In the genomic region with DNA sequence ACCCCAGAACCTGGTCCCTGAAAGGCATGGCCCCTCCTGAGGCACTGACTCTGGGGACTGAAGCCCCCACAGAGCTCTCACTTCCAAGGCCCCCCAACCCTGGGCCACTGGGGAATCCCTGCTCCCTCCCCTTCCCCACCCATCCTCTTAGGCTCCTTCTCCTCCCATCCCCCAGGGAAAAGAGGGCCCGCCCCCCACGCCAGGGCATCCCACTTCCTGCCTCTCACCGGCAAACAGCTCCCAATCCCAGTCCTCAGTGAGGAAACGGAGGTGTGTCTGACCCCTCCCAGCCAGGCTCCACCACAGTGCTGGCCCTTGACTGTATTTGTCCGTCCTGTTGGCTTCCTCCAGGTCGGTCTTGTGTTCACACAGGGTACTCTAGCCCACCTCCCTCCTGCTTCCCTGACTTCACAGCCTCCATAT, we compare ENCODE assay signal across 8 cellular contexts. TPM values are rescaled to one million over a fixed set of nuclear protein-coding genes. Genes with fewer than 3 reads are reported as not detected.
DNase-seq lines count a peak whose midpoint lies in the region; ATAC-seq and TF ChIP-seq lines count a peak whose summit lies in the region.

No MANE protein-coding gene starts in this region.

- H3K27me3 ChIP-seq in SU-DHL-6 (ENCODE audit: low read length), result no peaks in the 10 kb centered on the region
- H3K27me3 ChIP-seq in stomach smooth muscle (ENCODE audit: control insufficient read depth in 1 of 2, insufficient read depth in 2 of 2, low read length in 2 of 2), result no peaks in the 10 kb centered on the region

- no peaks in the 10 kb centered on the region for H4K20me1 ChIP-seq in SU-DHL-6 (ENCODE audit: low read depth, low read length)

- H3K4me2 ChIP-seq in SU-DHL-6 (ENCODE audit: low read depth, low read length, poor library complexity, severe bottlenecking), result peak overlapping the region; percentile 97

- no peak overlapping the region for H2AFZ ChIP-seq in SU-DHL-6 (ENCODE audit: low read depth, low read length, severe bottlenecking)

- 0 out of 2 replicates have a peak, but pooled peaks cover 5% of the 10 kb centered on the region for H3K79me2 ChIP-seq in SU-DHL-6 (ENCODE audit: insufficient read depth, low read length)

- no peak for ATAC-seq in activated CD8-positive, alpha-beta memory T cell treated with anti-CD3 and anti-CD28 coated beads, Interleukin-2, amount 10 ng/mL, durations not matched to agents 7 days and 5 days
- ATAC-seq in GM21390 (IDR thresholded peaks at IDR 0.05; ENCODE audit: unreplicated experiment), result no peak

- H3K4me1 ChIP-seq in stomach smooth muscle (ENCODE audit: control insufficient read depth, insufficient read depth, low read length), result peaks cover 51% of the 10 kb centered on the region

- no peaks in the 10 kb centered on the region for H3K36me3 Mint-ChIP-seq in T-helper 1 cell treated with Interleukin-12 subunit alpha and Interleukin-12 subunit beta and Interleukin-4 antibody, amounts not matched to agents 30 μg/mL and 1 μg/mL, for 36 hours (ENCODE audit: low read depth)
- no peaks in the 10 kb centered on the region for H3K36me3 Mint-ChIP-seq in activated CD8-positive, alpha-beta memory T cell treated with anti-CD3 and anti-CD28 coated beads, Interleukin-2, amount 10 ng/mL, durations not matched to agents 7 days and 5 days

- no peak for TF ChIP-seq CTCF in SU-DHL-6 (IDR thresholded peaks at IDR 0.05; ENCODE audit: insufficient read depth, low read length, poor library complexity, severe bottlenecking)

- no peaks in the 10 kb centered on the region for H3K36me3 ChIP-seq in SU-DHL-6 (ENCODE audit: low read length)
- H3K36me3 ChIP-seq in stomach smooth muscle (ENCODE audit: control insufficient read depth in 2 of 2, insufficient read depth in 2 of 2, low read length in 2 of 2), result no peaks in the 10 kb centered on the region

- H3K9me2 ChIP-seq in SU-DHL-6 (replicated peaks; ENCODE audit: insufficient read depth, low read length), result no peaks in the 10 kb centered on the region

- CTCF ChIA-PET in activated CD8-positive, alpha-beta memory T cell treated with anti-CD3 and anti-CD28 coated beads, Interleukin-2, amount 10 ng/mL, durations not matched to agents 7 days and 5 days (lab: Charles Lee), result interaction anchor here (1.0 to 23.5 kb wide), 8 partner anchors 8 to 61 kb away, joined by 3 to 680 read pairs (median 83); partner anchors contain the start of gene PTMA

- DNase-seq in T-helper 1 cell (no peak), hepatic stellate cell (ENCODE audit: low spot score) (peak; percentile 87), NCI-H1105 (lab: John Stamatoyannopoulos, UW) (no peak)
- no peak for DNase-seq in activated CD8-positive, alpha-beta memory T cell treated with anti-CD3 and anti-CD28 coated beads, Interleukin-2, amount 10 ng/mL, durations not matched to agents 7 days and 5 days

- H3K9me3 Mint-ChIP-seq in T-helper 1 cell treated with Interleukin-12 subunit alpha and Interleukin-12 subunit beta and Interleukin-4 antibody, amounts not matched to agents 30 μg/mL and 1 μg/mL, for 36 hours, result no peaks in the 10 kb centered on the region
- no peaks in the 10 kb centered on the region for H3K9me3 Mint-ChIP-seq in activated CD8-positive, alpha-beta memory T cell treated with anti-CD3 and anti-CD28 coated beads, Interleukin-2, amount 10 ng/mL, durations not matched to agents 7 days and 5 days (ENCODE audit: low read depth)

- H3K27ac Mint-ChIP-seq in T-helper 1 cell treated with Interleukin-12 subunit alpha and Interleukin-12 subunit beta and Interleukin-4 antibody, amounts not matched to agents 30 μg/mL and 1 μg/mL, for 36 hours, result peak overlapping the region; percentile 76
- H3K27ac Mint-ChIP-seq in activated CD8-positive, alpha-beta memory T cell treated with anti-CD3 and anti-CD28 coated beads, Interleukin-2, amount 10 ng/mL, durations not matched to agents 7 days and 5 days, result no peak overlapping the region

- H3K4me3 ChIP-seq in SU-DHL-6 (ENCODE audit: insufficient read depth, low read length, poor library complexity, severe bottlenecking), result peak overlapping the region; percentile 33
- H3K4me3 ChIP-seq in stomach smooth muscle (ENCODE audit: low read length in 2 of 2), result peak overlapping the region in 1 of 2 donors; percentile 35

- H3K27ac ChIP-seq in SU-DHL-6 (ENCODE audit: low read depth, low read length) (peak overlapping the region; percentile 100), stomach smooth muscle (ENCODE audit: low read length) (peak overlapping the region; percentile 80)

- H3F3A ChIP-seq in SU-DHL-6 (ENCODE audit: insufficient read depth), result peaks cover 63% of the 10 kb centered on the region

- no peak overlapping the region for H3K4me3 Mint-ChIP-seq in T-helper 1 cell treated with Interleukin-12 subunit alpha and Interleukin-12 subunit beta and Interleukin-4 antibody, amounts not matched to agents 30 μg/mL and 1 μg/mL, for 36 hours
- no peak overlapping the region for H3K4me3 Mint-ChIP-seq in activated CD8-positive, alpha-beta memory T cell treated with anti-CD3 and anti-CD28 coated beads, Interleukin-2, amount 10 ng/mL, durations not matched to agents 7 days and 5 days

- H3K27me3 Mint-ChIP-seq in T-helper 1 cell treated with Interleukin-12 subunit alpha and Interleukin-12 subunit beta and Interleukin-4 antibody, amounts not matched to agents 30 μg/mL and 1 μg/mL, for 36 hours (ENCODE audit: low read depth), result no peaks in the 10 kb centered on the region
- H3K27me3 Mint-ChIP-seq in activated CD8-positive, alpha-beta memory T cell treated with anti-CD3 and anti-CD28 coated beads, Interleukin-2, amount 10 ng/mL, durations not matched to agents 7 days and 5 days, result no peaks in the 10 kb centered on the region

- H3K9me3 ChIP-seq in SU-DHL-6 (ENCODE audit: insufficient read depth, low read length) (no peaks in the 10 kb centered on the region), stomach smooth muscle (ENCODE audit: control insufficient read depth in 2 of 2, low read length in 2 of 2) (no peaks in the 10 kb centered on the region)

- H3K9ac ChIP-seq in SU-DHL-6 (ENCODE audit: low read length) (peak overlapping the region; percentile 99), stomach smooth muscle (ENCODE audit: low read length in 2 of 2) (peak overlapping the region; percentile 13 to 47)

- H3K4me1 Mint-ChIP-seq in T-helper 1 cell treated with Interleukin-12 subunit alpha and Interleukin-12 subunit beta and Interleukin-4 antibody, amounts not matched to agents 30 μg/mL and 1 μg/mL, for 36 hours (ENCODE audit: low read depth), result peaks cover 22% of the 10 kb centered on the region
- H3K4me1 Mint-ChIP-seq in activated CD8-positive, alpha-beta memory T cell treated with anti-CD3 and anti-CD28 coated beads, Interleukin-2, amount 10 ng/mL, durations not matched to agents 7 days and 5 days, result peaks cover 14% of the 10 kb centered on the region

RNA-seq across cellular contexts. Expression of gene PTMA, which starts 35.0 kb away (rescaled TPM):
- 1,000 to 10,000 TPM; 1,489 to 1,775 TPM for total RNA-seq in activated CD8-positive, alpha-beta memory T cell treated with anti-CD3 and anti-CD28 coated beads, Interleukin-2, amount 10 ng/mL, durations not matched to agents 7 days and 5 days
